8 cellular contexts compared by ENCODE assay signal in genomic region chr6:2209226-2209809, GRCh38. TPM values are rescaled to one million over a fixed set of nuclear protein-coding genes. Genes with fewer than 3 reads are reported as not detected.
A peak's percentile ranks its signal among the peaks of the same experiment; 100 is the strongest.
DNase-seq lines count a peak whose midpoint lies in the region; ATAC-seq, FAIRE-seq and TF ChIP-seq lines count a peak whose summit lies in the region.

No MANE protein-coding gene starts in this region.

- DNase-seq in DMS153 treated with DMSO at 0.1 percent for 48 hours (lab: John Stamatoyannopoulos, UW; ENCODE audit: unreplicated experiment) = peak; percentile 25
- DNase-seq in KBM-7 = peak; percentile 38
- DNase-seq in T follicular helper cell (ENCODE audit: low read depth) = peak; percentile 5
- peak; percentile 64 for DNase-seq in endothelial cell of umbilical vein (ENCODE audit: low read depth, low spot score)
- DNase-seq in psoas muscle = peak in 1 of 2 donors; percentile 45
- DNase-seq in SKM-1 treated with dmso at 0.1 percent for 144 hours (lab: John Stamatoyannopoulos, UW; ENCODE audit: unreplicated experiment) = no peak

- ATAC-seq in GM19397 (IDR thresholded peaks at IDR 0.05; ENCODE audit: unreplicated experiment) (peak; percentile 61), psoas muscle (peak; percentile 36 to 86 (median 66)), GM18519 (IDR thresholded peaks at IDR 0.05; ENCODE audit: low FRiP score, unreplicated experiment) (no peak)

- H2AFZ ChIP-seq in endothelial cell of umbilical vein (ENCODE audit: low read depth, low read length) = no peak overlapping the region

- dilution Hi-C loops in endothelial cell of umbilical vein (cut with MboI; ENCODE audit: extremely low pct_ligation_motif_present, low sequenced_read_pairs) = no loop called here

- CTCF ChIA-PET in endothelial cell of umbilical vein (lab: Charles Lee) = interaction anchor here (0.6 to 4.2 kb wide), 30 partner anchors 8 to 611 kb away, joined by 3 to 79 read pairs (median 4); no protein-coding TSS in a partner anchor

- H4K20me1 ChIP-seq in endothelial cell of umbilical vein (replicated peaks; ENCODE audit: control insufficient read depth, extremely low read depth, insufficient read depth, low read length) = no peaks in the 10 kb centered on the region

- no peak overlapping the region for H3K9ac ChIP-seq in endothelial cell of umbilical vein (replicated peaks; ENCODE audit: extremely low read depth, insufficient read depth, low read length)

- H3K4me3 ChIP-seq in endothelial cell of umbilical vein (replicated peaks in 1 of 3; ENCODE audit: insufficient read depth in 1 of 3, low read depth in 1 of 3, low read length in 3 of 3) (no peak overlapping the region), psoas muscle (no peak overlapping the region)

- no peaks in the 10 kb centered on the region for H3K9me1 ChIP-seq in endothelial cell of umbilical vein (replicated peaks; ENCODE audit: control insufficient read depth, extremely low read depth, insufficient read depth, low read length)

- no peaks in the 10 kb centered on the region for H3K36me3 ChIP-seq in endothelial cell of umbilical vein (ENCODE audit: control insufficient read depth in 2 of 2, extremely low read depth in 1 of 2, insufficient read depth in 2 of 2, low read length in 2 of 2)
- H3K36me3 ChIP-seq in psoas muscle (ENCODE audit: insufficient read depth in 1 of 2, low read depth in 1 of 2) = no peaks in the 10 kb centered on the region

- H3K9me3 ChIP-seq in endothelial cell of umbilical vein (replicated peaks; ENCODE audit: control insufficient read depth, insufficient read depth, low read length) (no peaks in the 10 kb centered on the region), psoas muscle (no peaks in the 10 kb centered on the region)

- BruUV-seq in endothelial cell of umbilical vein (replicated peaks; lab: Mats Ljungman, UMichigan) = no TSS peak

- TF ChIP-seq CTCF in endothelial cell of umbilical vein (IDR thresholded peaks at IDR 0.05; ENCODE audit: extremely low read depth in 1 of 2, insufficient read depth in 1 of 2, low read depth in 1 of 2, low read length in 2 of 2) (peak; percentile 42 to 75), psoas muscle (IDR thresholded peaks at IDR 0.05) (peak; percentile 43)

- H3K79me2 ChIP-seq in endothelial cell of umbilical vein (ENCODE audit: control insufficient read depth, insufficient read depth, low read length) = no peaks in the 10 kb centered on the region

- intact Hi-C loops in endothelial cell of umbilical vein (cut with micrococcal nuclease) (loop anchor here (1.0 kb wide), 1 partner anchor 145 kb away; no protein-coding TSS in a partner anchor), psoas muscle (cut with DNase I) (loop anchor here in 1 of 2 donors (5.0 to 10.0 kb wide), 3 partner anchors 145 to 488 kb away; no protein-coding TSS in a partner anchor)

- in situ Hi-C loops in KBM-7 (cut with MboI; ENCODE audit: low pct_unique_long_range_greater_than_20kb, low sequenced_read_pairs) = no loop called here

- H3K27ac ChIP-seq in endothelial cell of umbilical vein (ENCODE audit: insufficient read depth, low read depth, low read length) (no peak overlapping the region), psoas muscle (no peak overlapping the region)

- TF ChIP-seq POLR2A in endothelial cell of umbilical vein (IDR thresholded peaks at IDR 0.05; ENCODE audit: low read depth, low read length) = no peak

- WGBS in psoas muscle, 3 donors = 53 to 61% (median 58%) methylated on average over 6 of the region's 6 CpGs

- H3K27me3 ChIP-seq in endothelial cell of umbilical vein (ENCODE audit: control insufficient read depth in 2 of 2, insufficient read depth in 2 of 2, low read length in 2 of 2) (no peaks in the 10 kb centered on the region), psoas muscle (ENCODE audit: insufficient read depth in 3 of 3, low read length in 2 of 3) (no peaks in the 10 kb centered on the region)

- H3K4me2 ChIP-seq in endothelial cell of umbilical vein (ENCODE audit: insufficient read depth, low read length) = no peak overlapping the region

- POLR2A ChIA-PET in endothelial cell of umbilical vein (lab: Charles Lee) = no interaction called here

- FAIRE-seq in endothelial cell of umbilical vein (lab: Jason Lieb, UNC) = peak; percentile 70

- H3K4me1 ChIP-seq in endothelial cell of umbilical vein (ENCODE audit: control insufficient read depth, extremely low read depth, insufficient read depth, low read length) = no peaks in the 10 kb centered on the region
- no peaks in the 10 kb centered on the region for H3K4me1 ChIP-seq in psoas muscle

TF ChIP-seq in endothelial cell of umbilical vein, 7 proteins besides CTCF, POLR2A, EP300 and RAD21:
- TF ChIP-seq POLR2AphosphoS5 (IDR thresholded peaks at IDR 0.05; ENCODE audit: insufficient read depth, low read depth, low read length) = no peak
- no peak for TF ChIP-seq MYC (IDR thresholded peaks at IDR 0.05; ENCODE audit: low read depth, low read length)
- TF ChIP-seq JUN (IDR thresholded peaks at IDR 0.05; ENCODE audit: borderline replicate concordance, insufficient read depth, insufficient read length, low read depth) = no peak
- TF ChIP-seq FOS (IDR thresholded peaks at IDR 0.05; ENCODE audit: borderline replicate concordance, insufficient read depth, low read length) = no peak
- TF ChIP-seq MAX (IDR thresholded peaks at IDR 0.05; ENCODE audit: insufficient read depth, insufficient read length) = no peak
- TF ChIP-seq EZH2 (IDR thresholded peaks at IDR 0.05; ENCODE audit: borderline replicate concordance, low read depth, low read length, severe bottlenecking) = no peak
- no peak for TF ChIP-seq GATA2 (IDR thresholded peaks at IDR 0.05; ENCODE audit: insufficient read depth, insufficient read length, low read depth, low read length)
TF ChIP-seq in endothelial cell of umbilical vein: peak in this region for 0.

RNA-seq across cellular contexts. Expression of gene GMDS, which starts 36.1 kb away (rescaled TPM):
- total RNA-seq in endothelial cell of umbilical vein = 23.5 TPM in 2 replicates
- 9.8 and 10.5 TPM in 2 replicates for polyA plus RNA-seq in endothelial cell of umbilical vein
- polyA plus RNA-seq in endothelial cell of umbilical vein (2011; cell fraction: cytosol; rRNA removed) = 16.1 and 17.1 TPM in 2 replicates
- polyA plus RNA-seq in endothelial cell of umbilical vein (2011; cell fraction: nucleus; rRNA removed) = 10.5 and 13.9 TPM in 2 replicates
- 18.7 and 20.6 TPM in 2 replicates for polyA plus RNA-seq in endothelial cell of umbilical vein (2012)
- polyA minus RNA-seq in endothelial cell of umbilical vein = 11.4 and 11.9 TPM in 2 replicates
- 9.5 TPM for polyA minus RNA-seq in endothelial cell of umbilical vein (2011; cell fraction: cytosol; rRNA and poly(A)+ RNA removed)
- polyA minus RNA-seq in endothelial cell of umbilical vein (2011; cell fraction: nucleus; rRNA and poly(A)+ RNA removed) = 21.8 and 31.4 TPM in 2 replicates
- 1 to 10 TPM; 3.9 to 6.6 (median 4.7) TPM for total RNA-seq in psoas muscle
- polyA plus RNA-seq in psoas muscle = 1 to 10 TPM; 2.8 to 4.8 (median 4.7) TPM
